ENCODE assay signal across 1 cellular context in genomic region chr6:20212392-20213111, GRCh38.
TF ChIP-seq lines count a peak whose summit lies in the region.

TSS of gene MBOAT1 (minus strand) at chr6:20212469. CDS start at chr6:20212234, 235 bp downstream.

TF ChIP-seq in K562, 482 proteins besides CTCF, POLR2A, EP300 and RAD21 (continued from another document and continues in another):
- TF ChIP-seq, protein P1, sequence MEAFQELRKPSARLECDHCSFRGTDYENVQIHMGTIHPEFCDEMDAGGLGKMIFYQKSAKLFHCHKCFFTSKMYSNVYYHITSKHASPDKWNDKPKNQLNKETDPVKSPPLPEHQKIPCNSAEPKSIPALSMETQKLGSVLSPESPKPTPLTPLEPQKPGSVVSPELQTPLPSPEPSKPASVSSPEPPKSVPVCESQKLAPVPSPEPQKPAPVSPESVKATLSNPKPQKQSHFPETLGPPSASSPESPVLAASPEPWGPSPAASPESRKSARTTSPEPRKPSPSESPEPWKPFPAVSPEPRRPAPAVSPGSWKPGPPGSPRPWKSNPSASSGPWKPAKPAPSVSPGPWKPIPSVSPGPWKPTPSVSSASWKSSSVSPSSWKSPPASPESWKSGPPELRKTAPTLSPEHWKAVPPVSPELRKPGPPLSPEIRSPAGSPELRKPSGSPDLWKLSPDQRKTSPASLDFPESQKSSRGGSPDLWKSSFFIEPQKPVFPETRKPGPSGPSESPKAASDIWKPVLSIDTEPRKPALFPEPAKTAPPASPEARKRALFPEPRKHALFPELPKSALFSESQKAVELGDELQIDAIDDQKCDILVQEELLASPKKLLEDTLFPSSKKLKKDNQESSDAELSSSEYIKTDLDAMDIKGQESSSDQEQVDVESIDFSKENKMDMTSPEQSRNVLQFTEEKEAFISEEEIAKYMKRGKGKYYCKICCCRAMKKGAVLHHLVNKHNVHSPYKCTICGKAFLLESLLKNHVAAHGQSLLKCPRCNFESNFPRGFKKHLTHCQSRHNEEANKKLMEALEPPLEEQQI (IDR thresholded peaks at IDR 0.05), result no peak
- TF ChIP-seq, protein P2, sequence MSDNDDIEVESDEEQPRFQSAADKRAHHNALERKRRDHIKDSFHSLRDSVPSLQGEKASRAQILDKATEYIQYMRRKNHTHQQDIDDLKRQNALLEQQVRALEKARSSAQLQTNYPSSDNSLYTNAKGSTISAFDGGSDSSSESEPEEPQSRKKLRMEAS (CRISPR knock-in tag; IDR thresholded peaks at IDR 0.05), result no peak; the same call in 1 of the 2 replicates
- peak; percentile 28; the same call in 1 of the 2 replicates for TF ChIP-seq NFIC (IDR thresholded peaks at IDR 0.05)
- TF ChIP-seq, protein P3, sequence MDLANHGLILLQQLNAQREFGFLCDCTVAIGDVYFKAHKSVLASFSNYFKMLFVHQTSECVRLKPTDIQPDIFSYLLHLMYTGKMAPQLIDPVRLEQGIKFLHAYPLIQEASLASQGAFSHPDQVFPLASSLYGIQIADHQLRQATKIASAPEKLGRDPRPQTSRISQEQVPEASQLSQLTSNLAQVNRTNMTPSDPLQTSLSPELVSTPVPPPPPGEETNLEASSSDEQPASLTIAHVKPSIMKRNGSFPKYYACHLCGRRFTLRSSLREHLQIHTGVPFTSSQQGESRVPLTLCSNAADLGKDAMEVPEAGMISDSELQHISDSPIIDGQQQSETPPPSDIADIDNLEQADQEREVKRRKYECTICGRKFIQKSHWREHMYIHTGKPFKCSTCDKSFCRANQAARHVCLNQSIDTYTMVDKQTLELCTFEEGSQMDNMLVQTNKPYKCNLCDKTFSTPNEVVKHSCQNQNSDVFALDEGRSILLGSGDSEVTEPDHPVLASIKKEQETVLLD (IDR thresholded peaks at IDR 0.05), result no peak
- no peak for TF ChIP-seq POLR3G (IDR thresholded peaks at IDR 0.05; ENCODE audit: extremely low read depth, insufficient read length, insufficient replicate concordance)
- no peak for TF ChIP-seq KDM1A (IDR thresholded peaks at IDR 0.05)
- no peak for TF ChIP-seq HDAC3 (IDR thresholded peaks at IDR 0.05; ENCODE audit: borderline replicate concordance, partially characterized antibody)
- TF ChIP-seq TFAP4 (CRISPR knock-in tag; IDR thresholded peaks at IDR 0.05; ENCODE audit: borderline replicate concordance), result peak; percentile 87
- no peak for TF ChIP-seq DNMT1 (IDR thresholded peaks at IDR 0.05)
- TF ChIP-seq DACH1 (IDR thresholded peaks at IDR 0.05; ENCODE audit: partially characterized antibody), result no peak
- TF ChIP-seq, protein P4, sequence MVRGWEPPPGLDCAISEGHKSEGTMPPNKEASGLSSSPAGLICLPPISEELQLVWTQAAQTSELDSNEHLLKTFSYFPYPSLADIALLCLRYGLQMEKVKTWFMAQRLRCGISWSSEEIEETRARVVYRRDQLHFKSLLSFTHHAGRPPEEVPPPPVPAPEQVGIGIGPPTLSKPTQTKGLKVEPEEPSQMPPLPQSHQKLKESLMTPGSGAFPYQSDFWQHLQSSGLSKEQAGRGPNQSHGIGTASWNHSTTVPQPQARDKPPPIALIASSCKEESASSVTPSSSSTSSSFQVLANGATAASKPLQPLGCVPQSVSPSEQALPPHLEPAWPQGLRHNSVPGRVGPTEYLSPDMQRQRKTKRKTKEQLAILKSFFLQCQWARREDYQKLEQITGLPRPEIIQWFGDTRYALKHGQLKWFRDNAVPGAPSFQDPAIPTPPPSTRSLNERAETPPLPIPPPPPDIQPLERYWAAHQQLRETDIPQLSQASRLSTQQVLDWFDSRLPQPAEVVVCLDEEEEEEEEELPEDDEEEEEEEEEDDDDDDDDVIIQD (CRISPR knock-in tag; IDR thresholded peaks at IDR 0.05), result no peak
- 0 out of 2 replicates have a peak, but pooled peaks have one; percentile 14 for TF ChIP-seq MTA3 (IDR thresholded peaks at IDR 0.05; ENCODE audit: borderline replicate concordance)
- no peak; the same call in 1 of the 2 replicates for TF ChIP-seq RERE (CRISPR knock-in tag; IDR thresholded peaks at IDR 0.05; ENCODE audit: borderline replicate concordance)
- TF ChIP-seq PTRF (tag; IDR thresholded peaks at IDR 0.05), result no peak
- TF ChIP-seq ZNF318 (IDR thresholded peaks at IDR 0.05; ENCODE audit: borderline replicate concordance in 1 of 2, low read depth in 1 of 2), result no peak
- TF ChIP-seq SRSF9 (IDR thresholded peaks at IDR 0.05; ENCODE audit: borderline replicate concordance, low read depth, low read length), result no peak
- peak; percentile 44; the same call in 1 of the 2 replicates for TF ChIP-seq ZNF76 (CRISPR knock-in tag; IDR thresholded peaks at IDR 0.05; ENCODE audit: borderline replicate concordance)
- no peak for TF ChIP-seq CREB5 (CRISPR knock-in tag; IDR thresholded peaks at IDR 0.05)
- no peak for TF ChIP-seq ZNF408 (CRISPR knock-in tag; IDR thresholded peaks at IDR 0.05; ENCODE audit: low read depth)
- no peak for TF ChIP-seq ZNF175 (CRISPR knock-in tag; IDR thresholded peaks at IDR 0.05; ENCODE audit: low read depth)
- TF ChIP-seq ZSCAN29 (IDR thresholded peaks at IDR 0.05), result no peak
- TF ChIP-seq ZNF764 (CRISPR knock-in tag; IDR thresholded peaks at IDR 0.05; ENCODE audit: low read depth), result no peak
- no peak for TF ChIP-seq MEIS2 (IDR thresholded peaks at IDR 0.05; ENCODE audit: partially characterized antibody)
- TF ChIP-seq GTF2B (IDR thresholded peaks at IDR 0.05; ENCODE audit: extremely low read depth, insufficient read length), result no peak
- no peak for TF ChIP-seq DMBX1 (CRISPR knock-in tag; IDR thresholded peaks at IDR 0.05; ENCODE audit: borderline replicate concordance)
- TF ChIP-seq TCF15 (CRISPR knock-in tag; IDR thresholded peaks at IDR 0.05), result no peak
- peak; percentile 70; the same call in 1 of the 2 replicates for TF ChIP-seq ZBTB1 (CRISPR knock-in tag; IDR thresholded peaks at IDR 0.05; ENCODE audit: borderline replicate concordance, low read depth)
- no peak for TF ChIP-seq CBX8 (IDR thresholded peaks at IDR 0.05; ENCODE audit: borderline replicate concordance, extremely low read depth, low read depth, low read length, poor library complexity, severe bottlenecking)
- TF ChIP-seq ID3 (CRISPR knock-in tag; IDR thresholded peaks at IDR 0.05), result no peak
- no peak for TF ChIP-seq ID3 (tag; IDR thresholded peaks at IDR 0.05)
